Comparison of ENCODE assay signal across 1 cellular context in genomic region chr12:55996201-55996714, GRCh38.
TF ChIP-seq lines count a peak whose summit lies in the region.

No MANE protein-coding gene starts in this region.

TF ChIP-seq in H1, 55 proteins besides CTCF, POLR2A, EP300 and RAD21:
- TF ChIP-seq ATF2 (IDR thresholded peaks at IDR 0.05; ENCODE audit: low read length), result 0 out of 2 replicates have a peak, but pooled peaks have one; percentile 40
- TF ChIP-seq EZH2 (IDR thresholded peaks at IDR 0.05; ENCODE audit: low read depth, low read length, severe bottlenecking), result no peak
- TF ChIP-seq KDM1A (IDR thresholded peaks at IDR 0.05; ENCODE audit: borderline replicate concordance, low read length), result peak; percentile 97
- peak in 1 of 2 experiments; percentile 93; a peak in 1 of 4 replicates for TF ChIP-seq HDAC2 (IDR thresholded peaks at IDR 0.05; ENCODE audit: borderline replicate concordance in 1 of 2, low read depth in 2 of 2, low read length in 2 of 2)
